In the genomic region with DNA sequence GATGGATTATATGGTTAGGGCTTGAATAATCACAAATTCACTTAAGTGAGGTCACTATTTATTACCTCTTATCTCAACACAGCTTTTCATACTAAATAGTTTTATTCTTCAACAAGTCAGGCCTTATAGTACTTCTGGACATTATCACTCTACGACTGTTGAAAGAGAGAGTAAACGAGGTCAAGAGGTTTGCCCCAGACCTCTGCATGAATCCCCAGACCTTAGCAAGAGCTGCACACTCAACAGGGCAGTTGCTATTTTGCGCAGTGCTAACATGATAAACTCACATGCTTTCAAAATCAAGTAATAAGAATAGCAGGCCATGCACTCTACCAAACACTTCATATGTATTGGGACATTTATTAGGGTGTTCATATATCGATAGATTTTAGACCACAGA, we compare ENCODE assay signal across 26 cellular contexts.
"Had no signal": no experiment of that assay in that cellular context is flagged by ENCODE, and none has a peak within 500 bp of the region (broad histone marks: within the 10 kb centered on the region; RNA-seq: fewer than 3 reads in every experiment).

No MANE protein-coding gene starts in this region.

- H3K4me1 ChIP-seq: colonic mucosa, foreskin keratinocyte, right lobe of liver, suprapubic skin, transverse colon, upper lobe of right lung, uterus had no signal

- DNase-seq: colonic mucosa; effector CD8-positive, alpha-beta T cell; endodermal cell; foreskin keratinocyte; hypothalamus; mesendoderm; midbrain; naive thymus-derived CD4-positive, alpha-beta T cell; occipital lobe; ovary; posterior cingulate gyrus; retina; right lobe of liver; small intestine; stimulated activated CD4-positive, alpha-beta T cell treated with anti-CD3 and anti-CD28 coated beads, Interleukin-15, amount 100 ng/mL, for 24 hours; stimulated activated CD4-positive, alpha-beta T cell treated with anti-CD3 and anti-CD28 coated beads, Interleukin-2, amount 100 ng/mL, for 48 hours; stimulated activated naive B cell treated with anti-CD40 and anti-IgM and Interleukin-4, amounts not matched to agents 10 μg/mL and 1 μg/mL and 100 μg/mL, for 72 hours; stimulated activated naive CD8-positive, alpha-beta T cell treated with anti-CD3 and anti-CD28 coated beads, Interleukin-15, amount 100 ng/mL, for 72 hours; transverse colon; upper lobe of right lung; uterus had no signal

- H3K27me3 ChIP-seq: colonic mucosa, foreskin keratinocyte, gastroesophageal sphincter, ovary, right lobe of liver, suprapubic skin, transverse colon, upper lobe of right lung, uterus had no signal

- H3K27ac ChIP-seq: colonic mucosa, epithelial cell of prostate, foreskin keratinocyte, gastroesophageal sphincter, ovary, right lobe of liver, suprapubic skin, transverse colon, upper lobe of right lung, uterus had no signal

- H3K9me3 ChIP-seq: colonic mucosa, gastroesophageal sphincter, ovary, right lobe of liver, suprapubic skin, transverse colon, upper lobe of right lung, uterus had no signal

- FAIRE-seq: keratinocyte, small intestine had no signal

- H3K4me3 ChIP-seq: colonic mucosa, gastroesophageal sphincter, ovary, right lobe of liver, suprapubic skin, transverse colon, upper lobe of right lung, uterus had no signal

- H3K36me3 ChIP-seq: colonic mucosa, gastroesophageal sphincter, ovary, right lobe of liver, suprapubic skin, transverse colon, upper lobe of right lung, uterus had no signal

- ATAC-seq: esophagus mucosa; foreskin keratinocyte; gastroesophageal sphincter; naive thymus-derived CD4-positive, alpha-beta T cell; right lobe of liver; stimulated activated naive B cell treated with anti-CD40 and anti-IgM and Interleukin-4, amounts not matched to agents 10 μg/mL and 1 μg/mL and 100 μg/mL, for 72 hours; stimulated activated naive CD8-positive, alpha-beta T cell treated with anti-CD3 and anti-CD28 coated beads, Interleukin-15, amount 100 ng/mL, for 72 hours; upper lobe of right lung had no signal
